8 cellular contexts compared by ENCODE assay signal in the genomic region with DNA sequence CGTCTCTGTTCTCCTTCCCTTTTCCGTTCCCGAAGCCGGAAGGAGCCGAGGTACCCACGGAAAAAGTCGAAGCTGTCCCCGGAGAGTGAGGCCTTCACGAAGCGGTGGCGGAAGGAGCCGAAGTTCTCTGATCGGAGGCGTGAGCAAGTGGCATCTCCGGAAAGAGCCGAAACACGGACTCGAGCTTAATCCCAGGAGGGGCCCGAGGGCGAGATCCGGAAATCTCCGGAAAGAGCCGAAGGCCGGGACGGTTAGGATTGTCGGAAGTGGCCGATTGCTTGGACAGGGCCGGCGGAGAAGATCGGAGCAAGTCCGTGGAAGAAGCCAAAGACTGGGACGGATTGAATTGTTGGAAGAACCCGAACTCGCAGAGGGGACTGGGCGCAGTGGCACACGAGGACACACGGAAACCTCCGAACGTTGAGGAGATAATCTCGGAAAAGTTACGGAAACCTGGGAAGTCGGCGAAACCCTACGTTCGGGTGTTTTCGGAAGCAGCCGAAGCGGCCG. TPM values are rescaled to one million over a fixed set of nuclear protein-coding genes. Genes with fewer than 3 reads are reported as not detected.
DNase-seq lines count a peak whose midpoint lies in the region; ATAC-seq lines count a peak whose summit lies in the region.

No MANE protein-coding gene starts in this region.

- H3K23ac ChIP-seq in mesenchymal stem cell (ENCODE audit: low read length in 2 of 2), result peak overlapping the region in 1 of 2 experiments; percentile 92

- peak overlapping the region in 1 of 2 experiments; percentile 61 for H2BK12ac ChIP-seq in mesenchymal stem cell (ENCODE audit: low read length in 2 of 2)

- peak; percentile 60 for ATAC-seq in GM21423 (IDR thresholded peaks at IDR 0.05; ENCODE audit: unreplicated experiment)

- H2AFZ ChIP-seq in mesenchymal stem cell (ENCODE audit: low read depth, low read length), result no peak overlapping the region

- H2BK5ac ChIP-seq in mesenchymal stem cell (ENCODE audit: low read depth, low read length, poor library complexity, severe bottlenecking), result peak overlapping the region; percentile 96

- under 1% methylated on average over 49 of the region's 49 CpGs for WGBS in mesenchymal stem cell

- H3K27me3 ChIP-seq in HUES48 (ENCODE audit: control insufficient read depth, insufficient read depth, low read length) (no peaks in the 10 kb centered on the region), endocrine pancreas (ENCODE audit: control insufficient read depth, insufficient read depth, low read length) (no peaks in the 10 kb centered on the region), mesenchymal stem cell (ENCODE audit: control insufficient read depth in 1 of 2, insufficient read depth in 1 of 2, low read length in 2 of 2) (no peaks in the 10 kb centered on the region)

- H3K4ac ChIP-seq in mesenchymal stem cell (ENCODE audit: low read depth in 1 of 2, low read length in 2 of 2), result peak overlapping the region; percentile 57 to 88

- peak overlapping the region; percentile 98 for H3K9ac ChIP-seq in HUES48 (ENCODE audit: low read depth, low read length)
- H3K9ac ChIP-seq in endocrine pancreas (ENCODE audit: control insufficient read depth, insufficient read depth, low read length), result peak overlapping the region; percentile 99
- H3K9ac ChIP-seq in mesenchymal stem cell (ENCODE audit: low read length), result peak overlapping the region; percentile 99

- H3K27ac ChIP-seq in HUES48 (ENCODE audit: low read depth, low read length), result peak overlapping the region; percentile 100
- peak overlapping the region; percentile 100 for H3K27ac ChIP-seq in mesenchymal stem cell (ENCODE audit: low read length, poor library complexity, severe bottlenecking)

- peak overlapping the region; percentile 89 for H3K4me3 ChIP-seq in HUES48 (ENCODE audit: low read depth, low read length)
- H3K4me3 ChIP-seq in endocrine pancreas (ENCODE audit: control insufficient read depth, insufficient read depth, low read length), result peak overlapping the region; percentile 69
- peak overlapping the region; percentile 72 to 84 for H3K4me3 ChIP-seq in mesenchymal stem cell (ENCODE audit: insufficient read depth in 1 of 2, low read depth in 1 of 2, low read length in 2 of 2)

- peak overlapping the region; percentile 55 for H3K4me2 ChIP-seq in mesenchymal stem cell (ENCODE audit: low read length, poor library complexity, severe bottlenecking)

- peak overlapping the region; percentile 55 for H4K8ac ChIP-seq in mesenchymal stem cell (ENCODE audit: low read length)

- peak overlapping the region; percentile 89 for H2BK15ac ChIP-seq in mesenchymal stem cell (ENCODE audit: low read depth, poor library complexity, severe bottlenecking)

- no peaks in the 10 kb centered on the region for H3K9me3 ChIP-seq in HUES48 (ENCODE audit: control insufficient read depth, insufficient read depth, low read length)
- H3K9me3 ChIP-seq in endocrine pancreas (ENCODE audit: control insufficient read depth, low read length), result no peaks in the 10 kb centered on the region
- H3K9me3 ChIP-seq in mesenchymal stem cell (ENCODE audit: control insufficient read depth, low read length), result no peaks in the 10 kb centered on the region

- H3K4me1 ChIP-seq in HUES48 (ENCODE audit: control insufficient read depth, insufficient read depth, low read length) (peaks cover 21% of the 10 kb centered on the region), endocrine pancreas (ENCODE audit: control insufficient read depth, insufficient read depth, low read length) (peaks cover 17% of the 10 kb centered on the region), mesenchymal stem cell (ENCODE audit: control insufficient read depth, insufficient read depth, low read depth, low read length) (peaks cover 31% of the 10 kb centered on the region)

- peaks cover 28% of the 10 kb centered on the region for H3K79me1 ChIP-seq in mesenchymal stem cell (replicated peaks; ENCODE audit: low read length, poor library complexity, severe bottlenecking)

- peak overlapping the region; percentile 52 for H4K91ac ChIP-seq in mesenchymal stem cell (ENCODE audit: low read length)

- no peak overlapping the region for H2AK5ac ChIP-seq in mesenchymal stem cell (ENCODE audit: low read length, severe bottlenecking)

- H3K14ac ChIP-seq in mesenchymal stem cell (ENCODE audit: low read length in 2 of 2), result peak overlapping the region in 1 of 2 experiments; percentile 95

- peak overlapping the region; percentile 98 for H3K18ac ChIP-seq in mesenchymal stem cell (ENCODE audit: low read depth in 1 of 2, low read length in 2 of 2)

- H3K36me3 ChIP-seq in HUES48 (ENCODE audit: control insufficient read depth, insufficient read depth, low read length) (peaks cover 19% of the 10 kb centered on the region), endocrine pancreas (ENCODE audit: control insufficient read depth, insufficient read depth, low read length) (no peaks in the 10 kb centered on the region), mesenchymal stem cell (ENCODE audit: control insufficient read depth in 1 of 2, insufficient read depth in 2 of 2, low read depth in 1 of 2, low read length in 2 of 2) (peaks cover 10 to 53% of the 10 kb centered on the region in 2 experiments)

- peak overlapping the region; percentile 89 for H2BK120ac ChIP-seq in mesenchymal stem cell (ENCODE audit: low read depth, low read length)

- DNase-seq in COLO668 (lab: John Stamatoyannopoulos, UW; ENCODE audit: unreplicated experiment), result peak; percentile 98
- DNase-seq in NOMO-1 treated with dmso at 0.1 percent for 144 hours (lab: John Stamatoyannopoulos, UW; ENCODE audit: unreplicated experiment), result peak; percentile 100
- peak; percentile 98 for DNase-seq in activated CD8-positive, alpha-beta memory T cell treated with anti-CD3 and anti-CD28 coated beads, Interleukin-2, amount 50 U/mL, for 4 hours
- DNase-seq in mesenchymal stem cell, result peak; percentile 99
- DNase-seq in stimulated activated CD8-positive, alpha-beta memory T cell treated with anti-CD3 and anti-CD28 coated beads, Interleukin-12 subunit alpha, Interleukin-12 subunit beta, amount 100 ng/mL, for 1 hour (ENCODE audit: low read depth), result peak; percentile 97

RNA-seq across cellular contexts. Expression of gene U2AF2, which starts 0.5 kb away (rescaled TPM):
- polyA plus RNA-seq in mesenchymal stem cell (2013, experiment 1 of 2), result 90.3 TPM
- 82.6 TPM for polyA plus RNA-seq in mesenchymal stem cell (2013, experiment 2 of 2)

RNA-seq across cellular contexts. Expression of gene CCDC106, which starts 6.4 kb away (rescaled TPM):
- 19.4 TPM for polyA plus RNA-seq in mesenchymal stem cell (2013, experiment 1 of 2)
- 19.0 TPM for polyA plus RNA-seq in mesenchymal stem cell (2013, experiment 2 of 2)

RNA-seq across cellular contexts. Expression of gene ZNF581, which starts 10.9 kb away (rescaled TPM):
- 30.2 TPM for polyA plus RNA-seq in mesenchymal stem cell (2013, experiment 1 of 2)
- polyA plus RNA-seq in mesenchymal stem cell (2013, experiment 2 of 2), result 31.9 TPM

RNA-seq across cellular contexts. Expression of gene ZNF580, which starts 13.6 kb away (rescaled TPM):
- 46.7 TPM for polyA plus RNA-seq in mesenchymal stem cell (2013, experiment 1 of 2)
- polyA plus RNA-seq in mesenchymal stem cell (2013, experiment 2 of 2), result 48.6 TPM

RNA-seq across cellular contexts. Expression of gene EPN1, which starts 20.6 kb away (rescaled TPM):
- 111 TPM for polyA plus RNA-seq in mesenchymal stem cell (2013, experiment 1 of 2)
- polyA plus RNA-seq in mesenchymal stem cell (2013, experiment 2 of 2), result 108 TPM

Comparison
In these comparisons a context has a peak if more than half of its experiments do, and no peak if none do; other contexts are left out.
1. Peak in every context shown above with its lines: DNase-seq, ATAC-seq, H3K4me3 ChIP-seq and H3K27ac ChIP-seq.